ENCODE assay signal across 10 cellular contexts in genomic region chr3:105907790-105908189, GRCh38. TPM values are rescaled to one million over a fixed set of nuclear protein-coding genes. Genes with fewer than 3 reads are reported as not detected.
DNase-seq lines count a peak whose midpoint lies in the region; ATAC-seq, FAIRE-seq and TF ChIP-seq lines count a peak whose summit lies in the region.
"Had no signal": no experiment of that assay in that cellular context is flagged by ENCODE, and none has a peak within 500 bp of the region (broad histone marks: within the 10 kb centered on the region; RNA-seq: fewer than 3 reads in every experiment).

No MANE protein-coding gene starts in this region.

- peaks cover 14% of the 10 kb centered on the region for H3K4me1 Mint-ChIP-seq in astrocyte (ENCODE audit: low read depth, unreplicated experiment)

- DNase-seq in astrocyte (ENCODE audit: low read depth) = no peak
- DNase-seq in NCI-H2029 (lab: John Stamatoyannopoulos, UW) = no peak
- DNase-seq: activated naive CD8-positive, alpha-beta T cell treated with anti-CD3 and anti-CD28 coated beads, Interleukin-2, amount 10 ng/mL, durations not matched to agents 7 days and 5 days had no signal

- H4K20me1 ChIP-seq in astrocyte (ENCODE audit: insufficient read depth, low read length) = no peaks in the 10 kb centered on the region

- peak; percentile 23 for FAIRE-seq in astrocyte (lab: Jason Lieb, UNC)

- H3K27me3 ChIP-seq in astrocyte (ENCODE audit: insufficient read depth, low read length) = no peaks in the 10 kb centered on the region
- H3K27me3 ChIP-seq in parathyroid adenoma (ENCODE audit: control insufficient read depth, insufficient read depth, low read length) = no peaks in the 10 kb centered on the region
- H3K27me3 ChIP-seq: SJSA1 had no signal

- no peak overlapping the region for H3K27ac Mint-ChIP-seq in astrocyte (ENCODE audit: unreplicated experiment)
- H3K27ac Mint-ChIP-seq: activated naive CD8-positive, alpha-beta T cell treated with anti-CD3 and anti-CD28 coated beads, Interleukin-2, amount 10 ng/mL, durations not matched to agents 7 days and 5 days had no signal

- H3K79me2 ChIP-seq in astrocyte (ENCODE audit: insufficient read depth, low read length) (no peaks in the 10 kb centered on the region), parathyroid adenoma (no peaks in the 10 kb centered on the region)

- no peak overlapping the region for H3K4me3 Mint-ChIP-seq in astrocyte (ENCODE audit: unreplicated experiment)
- H3K4me3 Mint-ChIP-seq: activated naive CD8-positive, alpha-beta T cell treated with anti-CD3 and anti-CD28 coated beads, Interleukin-2, amount 10 ng/mL, durations not matched to agents 7 days and 5 days had no signal

- no peak overlapping the region for H2AFZ ChIP-seq in astrocyte (ENCODE audit: low read depth, low read length)
- H2AFZ ChIP-seq in parathyroid adenoma = no peak overlapping the region

- H3K4me1 ChIP-seq in astrocyte (ENCODE audit: insufficient read depth, low read length) = no peaks in the 10 kb centered on the region
- peaks cover 6% of the 10 kb centered on the region for H3K4me1 ChIP-seq in parathyroid adenoma
- H3K4me1 ChIP-seq: SJSA1 had no signal

- H3K27me3 Mint-ChIP-seq in astrocyte (ENCODE audit: low read depth, unreplicated experiment) = no peaks in the 10 kb centered on the region
- H3K27me3 Mint-ChIP-seq: activated naive CD8-positive, alpha-beta T cell treated with anti-CD3 and anti-CD28 coated beads, Interleukin-2, amount 10 ng/mL, durations not matched to agents 7 days and 5 days had no signal

- no peaks in the 10 kb centered on the region for H3K9me3 ChIP-seq in astrocyte (ENCODE audit: insufficient read depth, low read depth, low read length)
- no peaks in the 10 kb centered on the region for H3K9me3 ChIP-seq in parathyroid adenoma (ENCODE audit: control insufficient read depth, low read length)
- H3K9me3 ChIP-seq: SJSA1 had no signal

- ATAC-seq in GM18498 (IDR thresholded peaks at IDR 0.05; ENCODE audit: unreplicated experiment) (peak; percentile 74), HG03521 (IDR thresholded peaks at IDR 0.05; ENCODE audit: unreplicated experiment) (peak; percentile 43), GM18909 (IDR thresholded peaks at IDR 0.05; ENCODE audit: poor library complexity, unreplicated experiment) (no peak), GM21529 (IDR thresholded peaks at IDR 0.05; ENCODE audit: unreplicated experiment) (no peak), GM21515 (IDR thresholded peaks at IDR 0.05; ENCODE audit: unreplicated experiment) (no peak)

- no peak for TF ChIP-seq CTCF in astrocyte (IDR thresholded peaks at IDR 0.05; ENCODE audit: insufficient read depth, low read depth, low read length)
- no peak for TF ChIP-seq CTCF in parathyroid adenoma (IDR thresholded peaks at IDR 0.05)

- no peaks in the 10 kb centered on the region for H3K9me3 Mint-ChIP-seq in astrocyte (ENCODE audit: unreplicated experiment)

- H3K36me3 ChIP-seq in astrocyte (ENCODE audit: insufficient read depth, low read length) (no peaks in the 10 kb centered on the region), parathyroid adenoma (ENCODE audit: control insufficient read depth, insufficient read depth, low read length) (no peaks in the 10 kb centered on the region)
- H3K36me3 ChIP-seq: SJSA1 had no signal

- H3K27ac ChIP-seq in astrocyte (ENCODE audit: low read depth, low read length) (no peak overlapping the region), parathyroid adenoma (peak overlapping the region; percentile 17)
- H3K27ac ChIP-seq: SJSA1 had no signal

- no peak overlapping the region for H3K9ac ChIP-seq in astrocyte (ENCODE audit: low read length)
- no peak overlapping the region for H3K9ac ChIP-seq in parathyroid adenoma

- H3K4me3 ChIP-seq in astrocyte (ENCODE audit: insufficient read depth, low read depth, low read length) (no peak overlapping the region), parathyroid adenoma (ENCODE audit: low read depth, low read length) (no peak overlapping the region)
- H3K4me3 ChIP-seq: SJSA1 had no signal

- H3K4me2 ChIP-seq in astrocyte (ENCODE audit: low read length) (no peak overlapping the region), parathyroid adenoma (ENCODE audit: low read length) (no peak overlapping the region)

- no peaks in the 10 kb centered on the region for H3K36me3 Mint-ChIP-seq in astrocyte (ENCODE audit: low read depth, unreplicated experiment)

RNA-seq across cellular contexts. Expression of gene CBLB, which starts 39.0 kb away (rescaled TPM):
- 45.9 and 48.0 TPM in 2 replicates for total RNA-seq in astrocyte

Comparison
In these comparisons a context has a peak if more than half of its experiments do, and no peak if none do; other contexts are left out.
1. ATAC-seq: peak in GM18498 (single experiment) and HG03521 (single experiment); none in GM18909 (single experiment), GM21529 (single experiment) and GM21515 (single experiment).